ENCODE assay signal across 8 cellular contexts in genomic region chr3:11719406-11720219, GRCh38.
DNase-seq lines count a peak whose midpoint lies in the region; ATAC-seq and TF ChIP-seq lines count a peak whose summit lies in the region.

No MANE protein-coding gene starts in this region.

- no TSS peak for BruUV-seq in Caco-2 (replicated peaks; lab: Mats Ljungman, UMichigan)

- TF ChIP-seq CTCF in Caco-2 (IDR thresholded peaks at IDR 0.05; ENCODE audit: insufficient read depth in 1 of 2, low read depth in 1 of 2, low read length in 1 of 2, severe bottlenecking in 1 of 2, unreplicated experiment in 1 of 2): no peak
- no peak for TF ChIP-seq CTCF in osteocyte (IDR thresholded peaks at IDR 0.05)
- TF ChIP-seq CTCF in thyroid gland (IDR thresholded peaks at IDR 0.05): no peak

- CTCF ChIA-PET in Caco-2 (lab: Charles Lee): interaction anchor here (0.6 kb wide), 1 partner anchor 180 kb away, joined by 4 read pairs; no protein-coding TSS in a partner anchor

- DNase-seq in Caco-2 (peak; percentile 95 to 98), HT1080 (ENCODE audit: low read depth) (peak; percentile 16), SJCRH30 (peak; percentile 59 to 66), head of caudate nucleus (peak; percentile 49 to 95 (median 85)), osteocyte (ENCODE audit: extremely low spot score, unreplicated experiment) (peak; percentile 88), thyroid gland (peak; percentile 96 to 98)
- peak; percentile 76 for DNase-seq in activated naive CD8-positive, alpha-beta T cell treated with anti-CD3 and anti-CD28 coated beads for 36 hours

- H3K4me3 ChIP-seq in Caco-2 (ENCODE audit: low read depth, low read length) (peak overlapping the region; percentile 98), SJCRH30 (peak overlapping the region; percentile 86), thyroid gland (replicated peaks in 1 of 3) (peak overlapping the region; percentile 41 to 91 (median 68))

- H3K27ac Mint-ChIP-seq in Caco-2 (ENCODE audit: unreplicated experiment): peak overlapping the region; percentile 96
- H3K27ac Mint-ChIP-seq in activated naive CD8-positive, alpha-beta T cell treated with anti-CD3 and anti-CD28 coated beads for 36 hours: no peak overlapping the region
- no peak overlapping the region for H3K27ac Mint-ChIP-seq in osteocyte (ENCODE audit: unreplicated experiment)

- no peaks in the 10 kb centered on the region for H3K36me3 ChIP-seq in Caco-2 (ENCODE audit: control insufficient read depth, insufficient read depth, low read length)
- H3K36me3 ChIP-seq in SJCRH30: no peaks in the 10 kb centered on the region
- no peaks in the 10 kb centered on the region for H3K36me3 ChIP-seq in thyroid gland

- H3K36me3 Mint-ChIP-seq in Caco-2 (ENCODE audit: insufficient read depth, unreplicated experiment) (peaks cover 19% of the 10 kb centered on the region), osteocyte (ENCODE audit: unreplicated experiment) (no peaks in the 10 kb centered on the region)
- H3K36me3 Mint-ChIP-seq in activated naive CD8-positive, alpha-beta T cell treated with anti-CD3 and anti-CD28 coated beads for 36 hours: no peaks in the 10 kb centered on the region

- peak overlapping the region; percentile 94 for H3K4me3 Mint-ChIP-seq in Caco-2 (ENCODE audit: unreplicated experiment)
- H3K4me3 Mint-ChIP-seq in activated naive CD8-positive, alpha-beta T cell treated with anti-CD3 and anti-CD28 coated beads for 36 hours: peak overlapping the region; percentile 89
- H3K4me3 Mint-ChIP-seq in osteocyte (ENCODE audit: unreplicated experiment): peak overlapping the region; percentile 92

- H3K9me3 ChIP-seq in Caco-2 (no peaks in the 10 kb centered on the region), SJCRH30 (replicated peaks) (no peaks in the 10 kb centered on the region), thyroid gland (no peaks in the 10 kb centered on the region)

- intact Hi-C loops in Caco-2 (cut with micrococcal nuclease; ENCODE audit: unreplicated experiment) (loop anchor here (2.0 kb wide), 3 partner anchors 29 to 77 kb away; partner anchors contain the start of gene VGLL4), head of caudate nucleus (cut with DNase I) (no loop called here), thyroid gland (cut with DNase I) (no loop called here)

- H3K4me1 ChIP-seq in Caco-2 (peaks cover 22% of the 10 kb centered on the region), SJCRH30 (peaks cover 5% of the 10 kb centered on the region), thyroid gland (peaks cover 20 to 31% of the 10 kb centered on the region in 2 donors)

- WGBS in thyroid gland, 2 donors: 0% methylated on average over 20 to 41 of the region's 105 CpGs

- H3K27ac ChIP-seq in SJCRH30 (no peak overlapping the region), thyroid gland (peak overlapping the region; percentile 89 to 97 (median 95))

- TF ChIP-seq POLR2A in thyroid gland (IDR thresholded peaks at IDR 0.05): peak; percentile 84 to 95

- H3K9me3 Mint-ChIP-seq in Caco-2 (ENCODE audit: unreplicated experiment) (no peaks in the 10 kb centered on the region), osteocyte (ENCODE audit: unreplicated experiment) (no peaks in the 10 kb centered on the region)
- no peaks in the 10 kb centered on the region for H3K9me3 Mint-ChIP-seq in activated naive CD8-positive, alpha-beta T cell treated with anti-CD3 and anti-CD28 coated beads for 36 hours

- ATAC-seq in GM21367 (IDR thresholded peaks at IDR 0.05; ENCODE audit: unreplicated experiment): peak; percentile 50

- H3K27me3 Mint-ChIP-seq in Caco-2 (ENCODE audit: insufficient read depth, unreplicated experiment) (no peaks in the 10 kb centered on the region), osteocyte (ENCODE audit: unreplicated experiment) (peaks cover 2% of the 10 kb centered on the region)
- H3K27me3 Mint-ChIP-seq in activated naive CD8-positive, alpha-beta T cell treated with anti-CD3 and anti-CD28 coated beads for 36 hours: peaks cover 18% of the 10 kb centered on the region

- H3K4me1 Mint-ChIP-seq in Caco-2 (ENCODE audit: low read depth, unreplicated experiment): peaks cover 20% of the 10 kb centered on the region
- peaks cover 18% of the 10 kb centered on the region for H3K4me1 Mint-ChIP-seq in activated naive CD8-positive, alpha-beta T cell treated with anti-CD3 and anti-CD28 coated beads for 36 hours
- peaks cover 39% of the 10 kb centered on the region for H3K4me1 Mint-ChIP-seq in osteocyte (ENCODE audit: unreplicated experiment)

- POLR2A ChIA-PET in Caco-2 (lab: Charles Lee): interaction anchor here (0.6 to 1.0 kb wide), 4 partner anchors 29 to 101 kb away, joined by 3 to 5 read pairs (median 4); no protein-coding TSS in a partner anchor

- H3K27me3 ChIP-seq in Caco-2 (replicated peaks; ENCODE audit: control insufficient read depth, insufficient read depth, low read length) (no peaks in the 10 kb centered on the region), SJCRH30 (no peaks in the 10 kb centered on the region), thyroid gland (no peaks in the 10 kb centered on the region)

Comparison
In these comparisons a context has a peak if more than half of its experiments do, and no peak if none do; other contexts are left out.
1. DNase-seq: peak in every context shown above with its lines; median percentile 97 in thyroid gland; 96 in Caco-2; 88 in osteocyte; 85 in head of caudate nucleus; 76 in activated naive CD8-positive, alpha-beta T cell treated with anti-CD3 and anti-CD28 coated beads for 36 hours; 62 in SJCRH30; 16 in HT1080.